ENCODE assay signal across 1 cellular context in the genomic region with DNA sequence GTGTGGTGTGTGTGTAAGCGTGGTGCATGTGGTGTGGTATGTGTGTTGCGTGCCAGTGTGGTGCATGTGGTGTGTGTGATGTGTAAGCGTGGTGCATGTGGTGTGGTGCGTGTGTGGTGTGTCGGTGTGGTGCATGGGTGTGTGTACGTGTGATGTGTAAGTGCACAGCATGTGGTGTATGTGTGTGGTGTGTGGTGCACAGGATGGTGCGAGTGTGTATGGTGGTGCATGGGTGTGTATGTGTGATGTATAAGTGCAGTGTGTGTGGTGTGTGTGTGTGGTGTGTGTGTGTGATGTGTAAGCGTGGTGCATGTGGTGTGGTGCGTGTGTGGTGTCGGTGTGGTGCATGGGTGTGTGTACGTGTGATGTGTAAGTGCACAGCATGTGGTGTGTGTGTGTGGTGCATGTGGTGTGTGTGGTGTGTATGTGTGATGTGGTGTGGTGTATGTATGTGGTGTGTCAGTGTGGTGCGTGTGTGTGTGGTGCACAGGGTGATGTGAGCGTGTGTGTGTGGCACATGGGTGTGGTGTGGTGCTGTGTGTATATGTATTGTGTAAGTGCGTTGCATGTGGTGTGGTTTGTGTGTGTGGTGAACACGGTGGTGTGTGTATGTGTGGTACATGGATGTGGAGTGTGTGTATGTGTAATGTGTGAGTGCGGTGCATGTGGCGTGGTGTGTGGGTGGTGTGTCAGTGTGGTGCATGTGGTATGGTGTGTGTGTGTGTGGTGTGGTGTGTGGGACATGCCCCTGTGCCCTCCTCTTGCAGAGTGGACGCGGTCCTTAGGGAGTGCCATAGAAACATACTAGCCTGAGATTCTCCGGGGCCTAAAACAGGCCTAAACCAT.
TF ChIP-seq lines count a peak whose summit lies in the region.

No MANE protein-coding gene starts in this region.

TF ChIP-seq in HCT116, 20 proteins besides CTCF, POLR2A, EP300 and RAD21:
- TF ChIP-seq ATF3 (IDR thresholded peaks at IDR 0.05) = no peak
TF ChIP-seq in HCT116: peak in this region for 0.
